ENCODE assay signal across 26 cellular contexts in the genomic region with DNA sequence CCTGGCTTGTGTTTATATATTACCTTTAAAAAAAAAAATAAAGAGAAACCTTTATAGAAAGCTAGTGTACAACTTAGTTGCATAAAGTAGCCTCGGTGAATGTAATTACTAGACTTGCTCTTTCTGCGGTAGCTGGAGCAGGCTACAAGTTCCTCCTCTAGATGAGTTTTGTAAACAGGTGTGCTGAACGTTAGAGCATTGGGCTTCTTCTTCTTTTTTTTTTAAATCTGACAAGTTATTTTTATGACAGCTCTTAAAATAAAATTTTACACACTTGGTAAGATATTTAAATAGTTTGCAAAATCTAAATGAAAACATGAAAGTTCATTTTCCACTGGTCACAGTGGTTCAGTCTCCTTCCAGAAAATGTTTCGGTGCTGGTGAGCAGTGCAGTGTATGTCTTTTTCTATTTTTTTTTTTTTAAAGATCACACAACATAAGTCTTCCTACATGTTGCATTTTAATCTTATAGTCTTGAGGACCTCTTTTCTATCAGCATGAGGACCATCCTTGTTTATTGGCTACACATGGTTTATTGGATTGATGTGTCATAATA. TPM values are rescaled to one million over a fixed set of nuclear protein-coding genes. Genes with fewer than 3 reads are reported as not detected.
"Had no signal": no experiment of that assay in that cellular context is flagged by ENCODE, and none has a peak within 500 bp of the region (broad histone marks: within the 10 kb centered on the region; RNA-seq: fewer than 3 reads in every experiment).

No MANE protein-coding gene starts in this region.

- H3K4me3 Mint-ChIP-seq: activated CD4-positive, alpha-beta memory T cell treated with anti-CD3 and anti-CD28 coated beads for 36 hours; activated CD4-positive, alpha-beta T cell treated with anti-CD3 and anti-CD28 coated beads for 36 hours; activated naive CD8-positive, alpha-beta T cell treated with anti-CD3 and anti-CD28 coated beads, Interleukin-2, amount 10 ng/mL, durations not matched to agents 7 days and 5 days; activated T-helper 17 cell treated with anti-CD3 and anti-CD28 coated beads, Interleukin-2, amount 50 U/mL, for 72 hours; dendritic cell treated with granulocyte-macrophage colony-stimulating factor and Interleukin-4, amounts not matched to agents 40 ng/mL and 50 ng/mL, for 4 days; natural killer cell treated with Interleukin-12 subunit alpha and Interleukin-12 subunit beta and Interleukin-15 and Interleukin-18, amount 100 ng/mL, for 72 hours; T-helper 2 cell treated with Interferon-gamma antibody and Interleukin-4, amounts not matched to agents 5 μg/mL and 100 μg/mL, for 36 hours had no signal

- H3K27ac ChIP-seq: cardiac muscle cell, gastroesophageal sphincter, neutrophil, pancreas, sigmoid colon, tibial artery had no signal

- H3K36me3 Mint-ChIP-seq: activated CD4-positive, alpha-beta memory T cell treated with anti-CD3 and anti-CD28 coated beads for 36 hours; natural killer cell treated with Interleukin-12 subunit alpha and Interleukin-12 subunit beta and Interleukin-15 and Interleukin-18, amount 100 ng/mL, for 72 hours had no signal

- H3K27ac Mint-ChIP-seq: activated CD4-positive, alpha-beta memory T cell treated with anti-CD3 and anti-CD28 coated beads for 36 hours; activated CD4-positive, alpha-beta T cell treated with anti-CD3 and anti-CD28 coated beads for 36 hours; activated naive CD8-positive, alpha-beta T cell treated with anti-CD3 and anti-CD28 coated beads, Interleukin-2, amount 10 ng/mL, durations not matched to agents 7 days and 5 days; activated T-helper 17 cell treated with anti-CD3 and anti-CD28 coated beads, Interleukin-2, amount 50 U/mL, for 72 hours; dendritic cell treated with granulocyte-macrophage colony-stimulating factor and Interleukin-4, amounts not matched to agents 40 ng/mL and 50 ng/mL, for 4 days; natural killer cell treated with Interleukin-12 subunit alpha and Interleukin-12 subunit beta and Interleukin-15 and Interleukin-18, amount 100 ng/mL, for 72 hours; T-helper 2 cell treated with Interferon-gamma antibody and Interleukin-4, amounts not matched to agents 5 μg/mL and 100 μg/mL, for 36 hours had no signal

- DNase-seq: activated CD4-positive, alpha-beta memory T cell treated with anti-CD3 and anti-CD28 coated beads for 36 hours; activated CD4-positive, alpha-beta T cell treated with anti-CD3 and anti-CD28 coated beads for 36 hours; activated naive CD4-positive, alpha-beta T cell; activated naive CD8-positive, alpha-beta T cell treated with anti-CD3 and anti-CD28 coated beads, Interleukin-2, amount 10 ng/mL, durations not matched to agents 7 days and 5 days; activated T-cell treated with anti-CD3 and anti-CD28 coated beads, Interleukin-2, amount 50 U/mL, for 1 hour; amygdala; effector CD8-positive, alpha-beta T cell; pancreas; sigmoid colon; spleen; stimulated activated naive CD4-positive, alpha-beta T cell treated with Interleukin-2 at 50 U/mL for 16 hours; tibial artery had no signal

- ATAC-seq: activated CD4-positive, alpha-beta T cell treated with anti-CD3 and anti-CD28 coated beads for 36 hours; activated T-helper 17 cell treated with anti-CD3 and anti-CD28 coated beads, Interleukin-2, amount 50 U/mL, for 72 hours; esophagus mucosa; gastroesophageal sphincter; natural killer cell treated with Interleukin-12 subunit alpha and Interleukin-12 subunit beta and Interleukin-15 and Interleukin-18, amount 100 ng/mL, for 72 hours; pancreas had no signal

- H3K4me1 ChIP-seq: gastroesophageal sphincter, pancreas, sigmoid colon, tibial artery had no signal

- H3K27me3 ChIP-seq: cardiac muscle cell, gastroesophageal sphincter, pancreas, sigmoid colon, spleen, tibial artery had no signal

- H3K9me3 ChIP-seq: gastroesophageal sphincter, neutrophil, pancreas, sigmoid colon, spleen, tibial artery had no signal

- H3K9me3 Mint-ChIP-seq: activated naive CD8-positive, alpha-beta T cell treated with anti-CD3 and anti-CD28 coated beads, Interleukin-2, amount 10 ng/mL, durations not matched to agents 7 days and 5 days; activated T-helper 17 cell treated with anti-CD3 and anti-CD28 coated beads, Interleukin-2, amount 50 U/mL, for 72 hours; dendritic cell treated with granulocyte-macrophage colony-stimulating factor and Interleukin-4, amounts not matched to agents 40 ng/mL and 50 ng/mL, for 4 days; natural killer cell treated with Interleukin-12 subunit alpha and Interleukin-12 subunit beta and Interleukin-15 and Interleukin-18, amount 100 ng/mL, for 72 hours; T-helper 2 cell treated with Interferon-gamma antibody and Interleukin-4, amounts not matched to agents 5 μg/mL and 100 μg/mL, for 36 hours had no signal

- FAIRE-seq: TTC549 had no signal

- H3K36me3 ChIP-seq: cardiac muscle cell, gastroesophageal sphincter, neutrophil, pancreas, sigmoid colon, spleen, tibial artery had no signal

- H3K4me3 ChIP-seq: cardiac muscle cell, gastroesophageal sphincter, pancreas, sigmoid colon, spleen, tibial artery had no signal

RNA-seq across cellular contexts. Expression of a gene that starts 3.0 kb away (rescaled TPM):
- total RNA-seq: activated CD4-positive, alpha-beta memory T cell treated with anti-CD3 and anti-CD28 coated beads for 36 hours; activated CD4-positive, alpha-beta T cell treated with anti-CD3 and anti-CD28 coated beads for 36 hours; chondrocyte; esophagus mucosa; gastroesophageal sphincter; mesenteric fat pad; natural killer cell treated with Interleukin-12 subunit alpha and Interleukin-12 subunit beta and Interleukin-15 and Interleukin-18, amount 100 ng/mL, for 72 hours; sigmoid colon; subcutaneous adipose tissue; urinary bladder had no signal
- polyA plus RNA-seq: liver, pancreas, urinary bladder had no signal

RNA-seq across cellular contexts. Expression of a gene that starts 53.9 kb away (rescaled TPM):
- total RNA-seq: cardiac muscle cell, chondrocyte had no signal
